Comparison of ENCODE assay signal across 1 cellular context in the genomic region with DNA sequence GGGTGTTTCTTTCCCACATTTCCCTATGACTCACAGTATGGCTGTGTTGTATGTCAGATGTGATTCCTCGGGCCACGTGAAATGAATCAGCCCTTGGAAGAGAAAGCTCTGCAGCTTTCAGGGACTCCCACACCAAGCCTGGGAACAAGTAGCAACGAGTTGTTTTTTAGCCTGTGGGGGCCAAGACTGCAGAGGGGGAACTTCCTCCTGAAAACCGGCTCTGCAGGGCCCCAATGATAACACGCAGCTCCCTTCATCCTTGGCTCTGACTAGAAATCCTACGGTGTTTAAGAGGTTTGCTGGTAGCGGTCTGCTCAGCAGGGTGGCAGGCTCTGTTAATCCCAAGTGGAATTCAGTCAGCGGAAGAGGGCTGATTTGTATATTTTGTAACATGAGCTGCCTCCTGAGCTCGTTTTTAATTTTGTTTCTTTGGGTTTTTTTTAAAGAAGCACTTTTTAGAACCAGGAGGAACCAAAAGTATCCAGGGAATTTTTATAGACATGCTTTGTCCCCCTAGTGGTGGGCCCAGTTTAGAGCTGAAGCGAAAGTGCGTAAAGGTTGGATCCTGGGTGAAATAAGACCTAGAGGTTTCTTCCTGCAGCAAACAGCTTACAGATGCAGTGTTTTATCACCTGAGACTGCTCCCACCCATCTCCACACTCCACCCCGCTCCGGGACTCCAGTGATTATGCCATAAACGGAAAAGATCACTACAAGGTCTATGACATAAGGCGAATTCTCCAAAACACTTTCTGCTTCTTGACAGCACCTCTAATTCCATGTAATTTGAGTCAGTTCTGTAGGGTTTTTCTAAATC.
TF ChIP-seq lines count a peak whose summit lies in the region.

No MANE protein-coding gene starts in this region.

TF ChIP-seq in HEK293, 187 proteins besides CTCF, POLR2A, EP300 and RAD21 (continued from another document):
- TF ChIP-seq, protein P1, sequence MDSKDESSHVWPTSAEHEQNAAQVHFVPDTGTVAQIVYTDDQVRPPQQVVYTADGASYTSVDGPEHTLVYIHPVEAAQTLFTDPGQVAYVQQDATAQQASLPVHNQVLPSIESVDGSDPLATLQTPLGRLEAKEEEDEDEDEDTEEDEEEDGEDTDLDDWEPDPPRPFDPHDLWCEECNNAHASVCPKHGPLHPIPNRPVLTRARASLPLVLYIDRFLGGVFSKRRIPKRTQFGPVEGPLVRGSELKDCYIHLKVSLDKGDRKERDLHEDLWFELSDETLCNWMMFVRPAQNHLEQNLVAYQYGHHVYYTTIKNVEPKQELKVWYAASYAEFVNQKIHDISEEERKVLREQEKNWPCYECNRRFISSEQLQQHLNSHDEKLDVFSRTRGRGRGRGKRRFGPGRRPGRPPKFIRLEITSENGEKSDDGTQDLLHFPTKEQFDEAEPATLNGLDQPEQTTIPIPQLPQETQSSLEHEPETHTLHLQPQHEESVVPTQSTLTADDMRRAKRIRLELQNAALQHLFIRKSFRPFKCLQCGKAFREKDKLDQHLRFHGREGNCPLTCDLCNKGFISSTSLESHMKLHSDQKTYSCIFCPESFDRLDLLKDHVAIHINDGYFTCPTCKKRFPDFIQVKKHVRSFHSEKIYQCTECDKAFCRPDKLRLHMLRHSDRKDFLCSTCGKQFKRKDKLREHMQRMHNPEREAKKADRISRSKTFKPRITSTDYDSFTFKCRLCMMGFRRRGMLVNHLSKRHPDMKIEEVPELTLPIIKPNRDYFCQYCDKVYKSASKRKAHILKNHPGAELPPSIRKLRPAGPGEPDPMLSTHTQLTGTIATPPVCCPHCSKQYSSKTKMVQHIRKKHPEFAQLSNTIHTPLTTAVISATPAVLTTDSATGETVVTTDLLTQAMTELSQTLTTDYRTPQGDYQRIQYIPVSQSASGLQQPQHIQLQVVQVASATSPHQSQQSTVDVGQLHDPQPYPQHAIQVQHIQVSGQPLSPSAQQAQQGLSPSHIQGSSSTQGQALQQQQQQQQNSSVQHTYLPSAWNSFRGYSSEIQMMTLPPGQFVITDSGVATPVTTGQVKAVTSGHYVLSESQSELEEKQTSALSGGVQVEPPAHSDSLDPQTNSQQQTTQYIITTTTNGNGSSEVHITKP (tag by site-specific recombination; IDR thresholded peaks at IDR 0.05) = peak; percentile 93
- no peak for TF ChIP-seq YY1 (tag by site-specific recombination; IDR thresholded peaks at IDR 0.05)
- TF ChIP-seq ZNF596 (tag by site-specific recombination; IDR thresholded peaks at IDR 0.05) = peak; percentile 69; the same call in 1 of the 2 replicates
- TF ChIP-seq, protein P2, sequence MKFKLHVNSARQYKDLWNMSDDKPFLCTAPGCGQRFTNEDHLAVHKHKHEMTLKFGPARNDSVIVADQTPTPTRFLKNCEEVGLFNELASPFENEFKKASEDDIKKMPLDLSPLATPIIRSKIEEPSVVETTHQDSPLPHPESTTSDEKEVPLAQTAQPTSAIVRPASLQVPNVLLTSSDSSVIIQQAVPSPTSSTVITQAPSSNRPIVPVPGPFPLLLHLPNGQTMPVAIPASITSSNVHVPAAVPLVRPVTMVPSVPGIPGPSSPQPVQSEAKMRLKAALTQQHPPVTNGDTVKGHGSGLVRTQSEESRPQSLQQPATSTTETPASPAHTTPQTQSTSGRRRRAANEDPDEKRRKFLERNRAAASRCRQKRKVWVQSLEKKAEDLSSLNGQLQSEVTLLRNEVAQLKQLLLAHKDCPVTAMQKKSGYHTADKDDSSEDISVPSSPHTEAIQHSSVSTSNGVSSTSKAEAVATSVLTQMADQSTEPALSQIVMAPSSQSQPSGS (tag by site-specific recombination; IDR thresholded peaks at IDR 0.05; ENCODE audit: low read depth) = 0 out of 2 replicates have a peak, but pooled peaks have one; percentile 2
- TF ChIP-seq ZNF600 (tag by site-specific recombination; IDR thresholded peaks at IDR 0.05) = peak; percentile 64
- peak; percentile 92; the same call in 1 of the 2 replicates for TF ChIP-seq ZNF24 (tag by site-specific recombination; IDR thresholded peaks at IDR 0.05)
- peak; percentile 36; the same call in 1 of the 2 replicates for TF ChIP-seq ZNF76 (tag by site-specific recombination; IDR thresholded peaks at IDR 0.05; ENCODE audit: borderline replicate concordance, low read depth)
- 0 out of 2 replicates have a peak, but pooled peaks have one; percentile 20 for TF ChIP-seq SP3 (tag by site-specific recombination; IDR thresholded peaks at IDR 0.05)
- TF ChIP-seq ZNF423 (tag by site-specific recombination; IDR thresholded peaks at IDR 0.05) = peak; percentile 73
- TF ChIP-seq ZNF354C (tag by site-specific recombination; IDR thresholded peaks at IDR 0.05; ENCODE audit: borderline replicate concordance, low read depth) = no peak
- TF ChIP-seq ZNF366 (tag by site-specific recombination; conservative IDR thresholded peaks at IDR 0.05) = peak; percentile 95
- TF ChIP-seq ZNF16 (tag by site-specific recombination; IDR thresholded peaks at IDR 0.05; ENCODE audit: low read depth) = no peak
- TF ChIP-seq BCL11A (tag by site-specific recombination; IDR thresholded peaks at IDR 0.05; ENCODE audit: low read depth) = peak; percentile 48; the same call in 1 of the 2 replicates
- peak; percentile 55; the same call in 1 of the 2 replicates for TF ChIP-seq ZSCAN23 (tag by site-specific recombination; IDR thresholded peaks at IDR 0.05)
- TF ChIP-seq, protein P3, sequence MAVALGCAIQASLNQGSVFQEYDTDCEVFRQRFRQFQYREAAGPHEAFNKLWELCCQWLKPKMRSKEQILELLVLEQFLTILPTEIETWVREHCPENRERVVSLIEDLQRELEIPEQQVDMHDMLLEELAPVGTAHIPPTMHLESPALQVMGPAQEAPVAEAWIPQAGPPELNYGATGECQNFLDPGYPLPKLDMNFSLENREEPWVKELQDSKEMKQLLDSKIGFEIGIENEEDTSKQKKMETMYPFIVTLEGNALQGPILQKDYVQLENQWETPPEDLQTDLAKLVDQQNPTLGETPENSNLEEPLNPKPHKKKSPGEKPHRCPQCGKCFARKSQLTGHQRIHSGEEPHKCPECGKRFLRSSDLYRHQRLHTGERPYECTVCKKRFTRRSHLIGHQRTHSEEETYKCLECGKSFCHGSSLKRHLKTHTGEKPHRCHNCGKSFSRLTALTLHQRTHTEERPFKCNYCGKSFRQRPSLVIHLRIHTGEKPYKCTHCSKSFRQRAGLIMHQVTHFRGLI (tag by site-specific recombination; IDR thresholded peaks at IDR 0.05) = peak; percentile 73; the same call in 1 of the 2 replicates
- TF ChIP-seq HOXD13 (CRISPR knock-in tag; IDR thresholded peaks at IDR 0.05; ENCODE audit: borderline replicate concordance) = 0 out of 2 replicates have a peak, but pooled peaks have one; percentile 22
- TF ChIP-seq, protein P4, sequence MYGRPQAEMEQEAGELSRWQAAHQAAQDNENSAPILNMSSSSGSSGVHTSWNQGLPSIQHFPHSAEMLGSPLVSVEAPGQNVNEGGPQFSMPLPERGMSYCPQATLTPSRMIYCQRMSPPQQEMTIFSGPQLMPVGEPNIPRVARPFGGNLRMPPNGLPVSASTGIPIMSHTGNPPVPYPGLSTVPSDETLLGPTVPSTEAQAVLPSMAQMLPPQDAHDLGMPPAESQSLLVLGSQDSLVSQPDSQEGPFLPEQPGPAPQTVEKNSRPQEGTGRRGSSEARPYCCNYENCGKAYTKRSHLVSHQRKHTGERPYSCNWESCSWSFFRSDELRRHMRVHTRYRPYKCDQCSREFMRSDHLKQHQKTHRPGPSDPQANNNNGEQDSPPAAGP (tag by site-specific recombination; IDR thresholded peaks at IDR 0.05) = 0 out of 2 replicates have a peak, but pooled peaks have one; percentile 52
TF ChIP-seq in HEK293: peak in this region for 83.
